ENCODE assay signal across 16 cellular contexts in the genomic region with DNA sequence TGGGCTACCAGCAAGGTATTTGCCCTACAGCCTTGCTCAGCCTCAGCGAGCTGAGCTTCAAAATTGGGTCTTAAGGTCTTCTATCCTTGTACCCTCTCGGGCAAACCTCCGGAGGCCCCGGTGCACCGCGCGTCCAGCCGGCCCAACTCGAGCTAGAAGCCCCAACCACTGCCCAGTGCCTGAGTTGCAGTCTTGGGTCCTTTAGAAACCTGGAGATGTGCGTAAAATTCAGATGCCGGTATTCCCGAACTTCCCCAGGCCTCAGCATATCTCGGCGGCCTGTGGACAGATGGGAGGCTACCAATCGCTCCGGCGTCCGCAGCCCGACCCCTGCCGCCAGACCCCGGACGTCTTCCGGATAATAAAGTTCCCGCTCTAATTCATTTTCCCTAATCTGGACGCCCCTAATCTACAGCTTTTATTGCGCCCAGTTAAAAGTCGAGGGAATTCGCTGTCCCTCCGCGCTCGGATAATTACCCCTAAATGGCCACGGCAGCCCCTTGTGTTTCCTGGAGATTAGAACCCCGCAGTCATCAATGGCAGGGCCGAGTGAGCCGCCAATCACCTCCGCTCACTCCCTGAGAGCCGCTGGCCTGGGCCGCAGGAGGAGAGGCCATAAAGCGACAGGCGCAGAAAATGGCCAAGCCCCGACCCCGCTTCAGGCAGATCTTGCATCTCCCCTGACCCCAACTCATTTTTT. TPM values are rescaled to one million over a fixed set of nuclear protein-coding genes. Genes with fewer than 3 reads are reported as not detected.
DNase-seq lines count a peak whose midpoint lies in the region; ATAC-seq and TF ChIP-seq lines count a peak whose summit lies in the region.
"Had no signal": no experiment of that assay in that cellular context is flagged by ENCODE, and none has a peak within 500 bp of the region (broad histone marks: within the 10 kb centered on the region; RNA-seq: fewer than 3 reads in every experiment).

No MANE protein-coding gene starts in this region.

- H3K4me3 ChIP-seq in SK-N-SH (ENCODE audit: low read depth in 2 of 2, low read length in 1 of 2) = no peak overlapping the region
- H3K4me3 ChIP-seq in RWPE2 (ENCODE audit: severe bottlenecking) = no peak overlapping the region
- no peak overlapping the region for H3K4me3 ChIP-seq in hepatocyte
- H3K4me3 ChIP-seq in neural progenitor cell = peak overlapping the region; percentile 15
- H3K4me3 ChIP-seq: lung had no signal

- peak overlapping the region; percentile 81 for H3K4me3 Mint-ChIP-seq in neural progenitor cell
- H3K4me3 Mint-ChIP-seq: activated T-cell treated with anti-CD3 and anti-CD28 coated beads, Interleukin-2, amount 50 U/mL, for 4 hours had no signal

- H3K9me3 ChIP-seq in SK-N-SH (no peaks in the 10 kb centered on the region), RWPE2 (ENCODE audit: severe bottlenecking) (no peaks in the 10 kb centered on the region), hepatocyte (ENCODE audit: low read depth) (no peaks in the 10 kb centered on the region), neural progenitor cell (ENCODE audit: low read depth) (no peaks in the 10 kb centered on the region)
- H3K9me3 ChIP-seq: thoracic aorta had no signal

- peaks cover 12% of the 10 kb centered on the region for H3K36me3 Mint-ChIP-seq in neural progenitor cell

- H2AFZ ChIP-seq in SK-N-SH (ENCODE audit: low read depth) = no peak overlapping the region
- no peak overlapping the region for H2AFZ ChIP-seq in hepatocyte
- no peak overlapping the region for H2AFZ ChIP-seq in neural progenitor cell (replicated peaks)

- H3K4me2 ChIP-seq in SK-N-SH = no peak overlapping the region
- H3K4me2 ChIP-seq in hepatocyte = peak overlapping the region; percentile 87
- H3K4me2 ChIP-seq in neural progenitor cell = peak overlapping the region; percentile 87

- no peaks in the 10 kb centered on the region for H3K9me2 ChIP-seq in SK-N-SH
- H3K9me2 ChIP-seq in hepatocyte (replicated peaks; ENCODE audit: insufficient read depth) = no peaks in the 10 kb centered on the region

- no peak for TF ChIP-seq EP300 in SK-N-SH (IDR thresholded peaks at IDR 0.05; ENCODE audit: borderline replicate concordance in 1 of 2, low read depth in 1 of 2, low read length in 1 of 2)

- no peak for TF ChIP-seq RAD21 in SK-N-SH (IDR thresholded peaks at IDR 0.05; ENCODE audit: low read length)

- no peaks in the 10 kb centered on the region for H3K9me3 Mint-ChIP-seq in neural progenitor cell
- H3K9me3 Mint-ChIP-seq: activated T-cell treated with anti-CD3 and anti-CD28 coated beads, Interleukin-2, amount 50 U/mL, for 4 hours had no signal

- H3K79me2 ChIP-seq in SK-N-SH (ENCODE audit: insufficient read depth) (no peaks in the 10 kb centered on the region), hepatocyte (peaks cover 30% of the 10 kb centered on the region), neural progenitor cell (ENCODE audit: low read depth) (no peaks in the 10 kb centered on the region)

- TF ChIP-seq CTCF in SK-N-SH (IDR thresholded peaks at IDR 0.05) (no peak), RWPE2 (IDR thresholded peaks at IDR 0.05; ENCODE audit: poor library complexity, severe bottlenecking) (no peak), hepatocyte (IDR thresholded peaks at IDR 0.05; ENCODE audit: poor library complexity) (no peak), neural progenitor cell (IDR thresholded peaks at IDR 0.05) (no peak)

- peaks cover 70% of the 10 kb centered on the region for H3K4me1 Mint-ChIP-seq in neural progenitor cell

- no peak for ATAC-seq in SK-N-SH treated with all-trans-retinoic acid at 6 μM for 48 hours
- no peak for ATAC-seq in RWPE2 (ENCODE audit: low read depth)
- no peak for ATAC-seq in Right ventricle myocardium inferior
- ATAC-seq: activated T-cell treated with anti-CD3 and anti-CD28 coated beads, Interleukin-2, amount 50 U/mL, for 4 hours; Panc1 had no signal

- H3K27ac ChIP-seq in SK-N-SH (ENCODE audit: low read depth in 2 of 2, low read length in 1 of 2) (no peak overlapping the region), RWPE2 (ENCODE audit: poor library complexity, severe bottlenecking) (no peak overlapping the region), hepatocyte (peak overlapping the region; percentile 70), neural progenitor cell (no peak overlapping the region)
- H3K27ac ChIP-seq: 22Rv1 had no signal

- WGBS in SK-N-SH (ENCODE audit: low lambda C conversion rate) = 17% methylated on average over 39 of the region's 42 CpGs
- 23% methylated on average over 42 of the region's 42 CpGs for WGBS in hepatocyte (ENCODE audit: low lambda C conversion rate, missing lambda C conversion rate)

- H3K36me3 ChIP-seq in SK-N-SH (replicated peaks in 1 of 2; ENCODE audit: control insufficient read depth in 1 of 2, insufficient read depth in 2 of 2, low read length in 1 of 2) = no peaks in the 10 kb centered on the region
- H3K36me3 ChIP-seq in RWPE2 (ENCODE audit: low read depth) = no peaks in the 10 kb centered on the region
- no peaks in the 10 kb centered on the region for H3K36me3 ChIP-seq in hepatocyte (replicated peaks; ENCODE audit: insufficient read depth, low read depth)
- no peaks in the 10 kb centered on the region for H3K36me3 ChIP-seq in neural progenitor cell

- POLR2A ChIA-PET in SK-N-SH (lab: Yijun Ruan, JAX) = no interaction called here

- intact Hi-C loops in Right ventricle myocardium inferior (cut with DNase I) = no loop called here

- H3K27me3 ChIP-seq in SK-N-SH (ENCODE audit: insufficient read depth) = peaks cover 79% of the 10 kb centered on the region
- peaks cover 93% of the 10 kb centered on the region for H3K27me3 ChIP-seq in RWPE2 (ENCODE audit: insufficient read depth, poor library complexity, severe bottlenecking)
- H3K27me3 ChIP-seq in hepatocyte = peaks cover 84% of the 10 kb centered on the region
- peaks cover 99% of the 10 kb centered on the region for H3K27me3 ChIP-seq in neural progenitor cell

- DNase-seq in SK-N-SH (peak; percentile 50), RWPE2 (ENCODE audit: low spot score) (peak; percentile 45), hepatocyte (ENCODE audit: low spot score) (no peak), neural progenitor cell (ENCODE audit: low spot score) (peak; percentile 84), HuH-7.5 (ENCODE audit: low spot score) (no peak), SHP77 (lab: John Stamatoyannopoulos, UW) (no peak), Right ventricle myocardium inferior (ENCODE audit: missing footprints) (no peak)
- DNase-seq: activated T-cell treated with anti-CD3 and anti-CD28 coated beads, Interleukin-2, amount 50 U/mL, for 4 hours; effector CD8-positive, alpha-beta T cell; GDM1; NCI-H1436 treated with DMSO at 0.1 percent for 48 hours had no signal

- H3F3A ChIP-seq in SK-N-SH (replicated peaks; ENCODE audit: insufficient read depth) (peaks cover 2% of the 10 kb centered on the region), neural progenitor cell (ENCODE audit: low read depth) (peaks cover 69% of the 10 kb centered on the region)

- H4K20me1 ChIP-seq in SK-N-SH (ENCODE audit: insufficient read depth) (peaks cover 9% of the 10 kb centered on the region; the same call in 1 of the 2 replicates), hepatocyte (ENCODE audit: insufficient read depth, poor library complexity, severe bottlenecking) (peaks cover 8% of the 10 kb centered on the region), neural progenitor cell (ENCODE audit: low read depth) (peaks cover 95% of the 10 kb centered on the region)

- CTCF ChIA-PET in SK-N-SH (lab: Yijun Ruan, JAX) = interaction anchor here (1.0 to 1.3 kb wide), 2 partner anchors 9 to 377 kb away, joined by 3 to 5 read pairs; no protein-coding TSS in a partner anchor

- H3K9ac ChIP-seq in SK-N-SH (no peak overlapping the region), neural progenitor cell (no peak overlapping the region)

- H3K4me1 ChIP-seq in SK-N-SH (ENCODE audit: control insufficient read depth in 1 of 2, insufficient read depth in 2 of 2, low read depth in 1 of 2, low read length in 1 of 2) (peaks cover 0 to 10% of the 10 kb centered on the region in 2 experiments; a peak in 1 of 4 replicates), RWPE2 (ENCODE audit: insufficient read depth, poor library complexity, severe bottlenecking) (peaks cover 3% of the 10 kb centered on the region), hepatocyte (ENCODE audit: insufficient read depth) (peaks cover 23% of the 10 kb centered on the region), neural progenitor cell (peaks cover 70% of the 10 kb centered on the region)

- H3K27me3 Mint-ChIP-seq in neural progenitor cell (ENCODE audit: insufficient read depth, low read depth) = peaks cover 42% of the 10 kb centered on the region

- no peak overlapping the region for H3K27ac Mint-ChIP-seq in neural progenitor cell

TF ChIP-seq in SK-N-SH, 30 proteins besides CTCF, POLR2A, EP300 and RAD21 (continues in another document):
- TF ChIP-seq, protein P1, sequence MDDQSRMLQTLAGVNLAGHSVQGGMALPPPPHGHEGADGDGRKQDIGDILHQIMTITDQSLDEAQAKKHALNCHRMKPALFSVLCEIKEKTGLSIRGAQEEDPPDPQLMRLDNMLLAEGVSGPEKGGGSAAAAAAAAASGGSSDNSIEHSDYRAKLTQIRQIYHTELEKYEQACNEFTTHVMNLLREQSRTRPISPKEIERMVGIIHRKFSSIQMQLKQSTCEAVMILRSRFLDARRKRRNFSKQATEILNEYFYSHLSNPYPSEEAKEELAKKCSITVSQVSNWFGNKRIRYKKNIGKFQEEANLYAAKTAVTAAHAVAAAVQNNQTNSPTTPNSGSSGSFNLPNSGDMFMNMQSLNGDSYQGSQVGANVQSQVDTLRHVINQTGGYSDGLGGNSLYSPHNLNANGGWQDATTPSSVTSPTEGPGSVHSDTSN (IDR thresholded peaks at IDR 0.05) = no peak

TF ChIP-seq in SK-N-SH treated with all-trans-retinoic acid at 6 μM for 48 hours, 23 proteins besides CTCF, POLR2A, EP300 and RAD21 (continues in another document):
- TF ChIP-seq ZFP30 (CRISPR knock-in tag; IDR thresholded peaks at IDR 0.05) = no peak
- no peak for TF ChIP-seq PPARA (CRISPR knock-in tag; IDR thresholded peaks at IDR 0.05; ENCODE audit: borderline replicate concordance)
- no peak for TF ChIP-seq ISL1 (CRISPR knock-in tag; IDR thresholded peaks at IDR 0.05)
- no peak for TF ChIP-seq ESRRG (CRISPR knock-in tag; IDR thresholded peaks at IDR 0.05)
- no peak for TF ChIP-seq GLIS3 (CRISPR knock-in tag; IDR thresholded peaks at IDR 0.05)
- no peak for TF ChIP-seq SNAI2 (CRISPR knock-in tag; IDR thresholded peaks at IDR 0.05)

RNA-seq across cellular contexts. Expression of a gene that starts 1.5 kb away (rescaled TPM):
- 1.5 and 2.1 TPM in 2 replicates for polyA plus RNA-seq in SK-N-SH (2012; rRNA removed)
- polyA plus RNA-seq in SK-N-SH (2012; cell fraction: cytosol; rRNA removed) = 0.97 and 1.7 TPM in 2 replicates
- polyA plus RNA-seq in SK-N-SH (2012; cell fraction: nucleus; rRNA removed) = 0.99 and 1.4 TPM in 2 replicates
- 25.4 and 25.7 TPM in 2 replicates for total RNA-seq in hepatocyte
- 22.9 and 30.4 TPM in 2 replicates for polyA plus RNA-seq in hepatocyte
- total RNA-seq in neural progenitor cell (ENCODE audit: low replicate concordance) = 0.65 TPM in 1 of 2 replicates, not detected in the other
- 2.7 TPM for total RNA-seq in Right ventricle myocardium inferior

Comparison
In these comparisons a context has a peak if more than half of its experiments do, and no peak if none do; other contexts are left out.
1. DNase-seq: peak in SK-N-SH (single experiment), RWPE2 (single experiment) and neural progenitor cell (single experiment); none in hepatocyte (single experiment), HuH-7.5 (single experiment), SHP77 (0 of 2) and Right ventricle myocardium inferior (single experiment).